Comparison of ENCODE assay signal across 8 cellular contexts in the genomic region with DNA sequence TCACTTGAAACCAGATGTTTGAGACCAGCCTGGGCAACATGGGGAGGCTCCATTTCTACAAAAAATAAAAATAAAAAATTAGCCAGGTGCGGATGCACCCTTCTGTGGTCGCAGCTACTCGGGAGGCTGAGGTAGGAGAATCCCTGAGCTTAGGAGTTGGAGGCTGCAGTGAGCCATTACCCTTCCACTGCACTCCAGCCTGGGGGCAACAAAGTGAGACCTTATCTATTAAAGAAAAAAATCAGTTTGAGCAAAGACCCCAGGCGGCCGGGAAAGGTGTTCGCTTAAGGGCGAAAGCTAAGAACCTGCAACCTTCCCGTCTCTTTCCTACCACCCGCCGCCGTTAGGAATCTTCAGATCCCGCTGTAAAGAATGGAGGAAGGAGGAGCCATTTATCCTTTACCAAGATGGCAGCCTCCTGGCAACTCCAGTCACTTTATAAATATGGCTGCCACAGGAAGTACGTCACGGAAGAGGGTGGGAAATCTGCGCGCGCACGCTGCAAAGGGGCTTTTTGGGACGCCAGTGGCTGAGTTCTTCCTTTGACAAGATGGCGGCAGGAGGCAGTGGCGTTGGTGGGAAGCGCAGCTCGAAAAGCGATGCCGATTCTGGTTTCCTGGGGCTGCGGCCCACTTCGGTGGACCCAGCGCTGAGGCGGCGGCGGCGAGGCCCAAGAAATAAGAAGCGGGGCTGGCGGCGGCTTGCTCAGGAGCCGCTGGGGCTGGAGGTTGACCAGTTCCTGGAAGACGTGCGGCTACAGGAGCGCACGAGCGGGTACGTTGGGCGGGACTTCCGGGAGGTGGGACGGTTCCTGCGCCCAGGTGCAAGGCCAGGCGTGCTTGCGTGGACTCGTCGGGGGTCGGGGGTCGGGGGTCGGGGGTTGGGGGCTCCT. TPM values are rescaled to one million over a fixed set of nuclear protein-coding genes. Genes with fewer than 3 reads are reported as not detected.
DNase-seq lines count a peak whose midpoint lies in the region; FAIRE-seq and TF ChIP-seq lines count a peak whose summit lies in the region.

A gene (plus strand): TSS at position 537 of the 892 bp plus-strand sequence. CDS start 14 bp downstream, at position 551.

- peak within 1 kb of the TSS; percentile 99 for H3K4me3 Mint-ChIP-seq in activated naive CD4-positive, alpha-beta T cell treated with anti-CD3 and anti-CD28 coated beads for 36 hours

- H3K27ac ChIP-seq in SK-N-MC = peak within 1 kb of the TSS; percentile 92
- H3K27ac ChIP-seq in neutrophil = peak within 1 kb of the TSS; percentile 95

- CTCF ChIA-PET in activated naive CD4-positive, alpha-beta T cell treated with anti-CD3 and anti-CD28 coated beads for 36 hours (lab: Charles Lee) = interaction anchor here (1.4 to 7.5 kb wide), 2 partner anchors 22 to 32 kb away, joined by 5 to 103 read pairs; a partner anchor contains a TSS

- peak within 1 kb of the TSS; percentile 97 for H3K9ac ChIP-seq in SK-N-MC (ENCODE audit: insufficient read length)

- H3K36me3 ChIP-seq in SK-N-MC (ENCODE audit: insufficient read depth, low read length) (peaks cover 35% of the 10 kb centered on the region), neutrophil (peaks cover 17% of the 10 kb centered on the region)

- no peaks in the 10 kb centered on the region for H3K9me3 Mint-ChIP-seq in activated naive CD4-positive, alpha-beta T cell treated with anti-CD3 and anti-CD28 coated beads for 36 hours

- no peaks in the 10 kb centered on the region for H3K27me3 Mint-ChIP-seq in activated naive CD4-positive, alpha-beta T cell treated with anti-CD3 and anti-CD28 coated beads for 36 hours (ENCODE audit: low read depth)

- H3K4me1 ChIP-seq in neutrophil (ENCODE audit: control insufficient read depth in 1 of 2, insufficient read depth in 1 of 2, low read depth in 1 of 2, low read length in 1 of 2) = peaks cover 21 to 32% of the 10 kb centered on the region in 2 experiments

- H3K9me3 ChIP-seq in SK-N-MC (ENCODE audit: low read depth, low read length) = no peaks in the 10 kb centered on the region
- no peaks in the 10 kb centered on the region for H3K9me3 ChIP-seq in neutrophil

- peak within 1 kb of the TSS; percentile 73 for H3K4me3 ChIP-seq in HFF-Myc (replicated peaks; ENCODE audit: low read depth, low read length)
- H3K4me3 ChIP-seq in SK-N-MC = peak within 1 kb of the TSS; percentile 99
- H3K4me3 ChIP-seq in neutrophil (ENCODE audit: low read depth in 1 of 2, low read length in 1 of 2) = peak within 1 kb of the TSS; percentile 78 to 97

- TF ChIP-seq CTCF in HFF-Myc (IDR thresholded peaks at IDR 0.05; ENCODE audit: low read depth, low read length, missing control alignments) = no peak
- TF ChIP-seq CTCF in neutrophil (IDR thresholded peaks at IDR 0.05) = peak; percentile 69
- TF ChIP-seq CTCF in subcutaneous adipose tissue (IDR thresholded peaks at IDR 0.05; ENCODE audit: low read depth) = no peak

- DNase-seq in GDM1 (lab: John Stamatoyannopoulos, UW) = peak; percentile 92
- DNase-seq in HFF-Myc (ENCODE audit: extremely low read depth, low read depth) = peak; percentile 97
- DNase-seq in NCI-H1048 (lab: John Stamatoyannopoulos, UW) = peak; percentile 86
- peak; percentile 95 for DNase-seq in SK-N-MC (ENCODE audit: low read depth, low spot score)
- peak; percentile 98 for DNase-seq in activated naive CD4-positive, alpha-beta T cell treated with anti-CD3 and anti-CD28 coated beads for 36 hours
- peak; percentile 96 to 98 for DNase-seq in frontal cortex (ENCODE audit: low spot score in 2 of 2)

- H3K27me3 ChIP-seq in neutrophil = peaks cover 4% of the 10 kb centered on the region

- peaks cover 19% of the 10 kb centered on the region for H3K36me3 Mint-ChIP-seq in activated naive CD4-positive, alpha-beta T cell treated with anti-CD3 and anti-CD28 coated beads for 36 hours (ENCODE audit: low read depth)

- H3K4me1 Mint-ChIP-seq in activated naive CD4-positive, alpha-beta T cell treated with anti-CD3 and anti-CD28 coated beads for 36 hours (ENCODE audit: low read depth) = peaks cover 56% of the 10 kb centered on the region

- intact Hi-C loops in activated naive CD4-positive, alpha-beta T cell treated with anti-CD3 and anti-CD28 coated beads for 36 hours (cut with micrococcal nuclease) = loop anchor here (1.0 kb wide), 3 partner anchors 33 to 396 kb away; a partner anchor contains a TSS

- FAIRE-seq in frontal cortex (lab: Jason Lieb, UNC) = peak; percentile 23

- peak within 1 kb of the TSS; percentile 100 for H3K27ac Mint-ChIP-seq in activated naive CD4-positive, alpha-beta T cell treated with anti-CD3 and anti-CD28 coated beads for 36 hours

RNA-seq across cellular contexts. Expression of the gene that starts here (rescaled TPM):
- total RNA-seq in activated naive CD4-positive, alpha-beta T cell treated with anti-CD3 and anti-CD28 coated beads for 36 hours = 100 to 1,000 TPM; 274 to 300 TPM
- total RNA-seq in frontal cortex (88.0 TPM), subcutaneous adipose tissue (100 to 1,000 TPM; 154 to 426 (median 281) TPM)

Comparison
In these comparisons a context has a peak if more than half of its experiments do, and no peak if none do; other contexts are left out.
1. Peak in every context shown above with its lines: DNase-seq, H3K4me3 ChIP-seq and H3K27ac ChIP-seq.